In the genomic region with DNA sequence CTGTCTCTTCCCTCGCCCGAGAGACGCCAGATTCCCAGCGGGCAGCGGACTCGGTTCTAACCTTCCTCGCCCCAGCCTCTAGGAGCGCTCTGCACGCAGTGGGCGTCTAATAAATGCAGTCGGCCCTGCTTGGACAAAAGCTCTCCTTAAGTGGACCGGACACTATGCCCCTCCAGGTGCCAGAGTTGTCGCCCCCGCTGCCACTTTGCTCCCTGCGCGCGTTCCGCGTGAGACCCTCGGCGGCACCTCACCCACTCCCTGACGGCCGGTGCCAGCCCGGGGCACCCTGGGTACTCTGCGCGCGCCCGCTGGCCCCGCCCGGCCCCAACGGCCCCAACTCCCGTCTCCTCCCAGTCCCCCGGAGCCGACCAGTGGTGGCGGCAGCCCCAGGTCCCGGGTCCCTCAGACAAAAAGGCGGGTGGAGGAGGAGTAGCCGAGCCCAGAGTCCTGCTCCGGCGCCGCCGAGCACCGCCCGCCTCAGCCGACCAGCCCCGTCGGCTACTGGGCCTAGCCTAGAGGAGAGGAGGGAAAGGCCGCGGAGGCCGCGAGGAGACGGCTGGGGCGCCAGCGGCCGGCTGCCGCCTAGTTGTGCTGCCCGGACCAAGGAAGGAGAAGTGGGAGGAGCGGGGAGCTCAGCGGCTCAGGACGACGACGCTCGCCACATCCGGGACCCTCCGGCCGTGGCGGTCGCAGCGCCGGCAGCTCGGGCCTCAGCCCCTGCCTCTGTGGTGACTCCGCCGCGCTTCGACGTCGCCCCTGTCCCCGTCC, we compare ENCODE assay signal across 8 cellular contexts.
DNase-seq lines count a peak whose midpoint lies in the region; ATAC-seq and TF ChIP-seq lines count a peak whose summit lies in the region.

No MANE protein-coding gene starts in this region.

- H3K36me3 Mint-ChIP-seq in CD4-positive, alpha-beta T cell (ENCODE audit: low read depth): peaks cover 4% of the 10 kb centered on the region
- H3K36me3 Mint-ChIP-seq in activated CD8-positive, alpha-beta T cell treated with anti-CD3 and anti-CD28 coated beads for 36 hours (ENCODE audit: low read depth): peaks cover 1% of the 10 kb centered on the region

- intact Hi-C loops in CD4-positive, alpha-beta T cell (cut with DNase I, micrococcal nuclease): loop anchor here in 1 of 2 experiments (1.0 kb wide), 1 partner anchor 12 kb away; no protein-coding TSS in a partner anchor
- intact Hi-C loops in activated CD8-positive, alpha-beta T cell treated with anti-CD3 and anti-CD28 coated beads for 36 hours (cut with micrococcal nuclease): no loop called here

- H3K4me1 Mint-ChIP-seq in CD4-positive, alpha-beta T cell (ENCODE audit: low read depth): peaks cover 26% of the 10 kb centered on the region
- peaks cover 14% of the 10 kb centered on the region for H3K4me1 Mint-ChIP-seq in activated CD8-positive, alpha-beta T cell treated with anti-CD3 and anti-CD28 coated beads for 36 hours (ENCODE audit: low read depth)

- H3K4me1 ChIP-seq in effector memory CD4-positive, alpha-beta T cell (ENCODE audit: control insufficient read depth, insufficient read depth, low read length, poor library complexity, severe bottlenecking): no peaks in the 10 kb centered on the region

- no peaks in the 10 kb centered on the region for H3K9me3 Mint-ChIP-seq in CD4-positive, alpha-beta T cell
- H3K9me3 Mint-ChIP-seq in activated CD8-positive, alpha-beta T cell treated with anti-CD3 and anti-CD28 coated beads for 36 hours: no peaks in the 10 kb centered on the region

- CTCF ChIA-PET in CD4-positive, alpha-beta T cell (lab: Charles Lee): interaction anchor here (1.1 kb wide), 1 partner anchor 496 kb away, joined by 4 read pairs; no protein-coding TSS in a partner anchor
- CTCF ChIA-PET in activated CD8-positive, alpha-beta T cell treated with anti-CD3 and anti-CD28 coated beads for 36 hours (lab: Charles Lee): interaction anchor here (1.1 kb wide), 1 partner anchor 123 kb away, joined by 3 read pairs; a partner anchor contains a TSS

- TF ChIP-seq CTCF in CD4-positive, alpha-beta T cell (IDR thresholded peaks at IDR 0.05): peak; percentile 39
- TF ChIP-seq CTCF in activated CD8-positive, alpha-beta T cell treated with anti-CD3 and anti-CD28 coated beads for 36 hours (IDR thresholded peaks at IDR 0.05): peak; percentile 67

- peak overlapping the region; percentile 90 for H3K4me3 Mint-ChIP-seq in CD4-positive, alpha-beta T cell
- peak overlapping the region; percentile 96 for H3K4me3 Mint-ChIP-seq in activated CD8-positive, alpha-beta T cell treated with anti-CD3 and anti-CD28 coated beads for 36 hours

- ATAC-seq in CD4-positive, alpha-beta T cell (ENCODE audit: poor library complexity): peak; percentile 84
- peak; percentile 83 for ATAC-seq in HG03439 (IDR thresholded peaks at IDR 0.05; ENCODE audit: unreplicated experiment)
- ATAC-seq in activated CD8-positive, alpha-beta T cell treated with anti-CD3 and anti-CD28 coated beads for 36 hours: peak; percentile 95

- no peaks in the 10 kb centered on the region for H3K27me3 ChIP-seq in CD4-positive, alpha-beta T cell (ENCODE audit: control insufficient read depth, insufficient read depth, low read length)
- H3K27me3 ChIP-seq in effector memory CD4-positive, alpha-beta T cell (replicated peaks; ENCODE audit: control insufficient read depth, insufficient read depth, low read length, poor library complexity, severe bottlenecking): no peaks in the 10 kb centered on the region

- H3K36me3 ChIP-seq in effector memory CD4-positive, alpha-beta T cell (ENCODE audit: control insufficient read depth, insufficient read depth, low read length): no peaks in the 10 kb centered on the region

- H3K4me3 ChIP-seq in effector memory CD4-positive, alpha-beta T cell (ENCODE audit: insufficient read depth, low read depth, low read length, poor library complexity, severe bottlenecking): peak overlapping the region; percentile 74

- no peak overlapping the region for H3K27ac ChIP-seq in CD4-positive, alpha-beta T cell (ENCODE audit: low read depth, low read length)
- peak overlapping the region; percentile 53 for H3K27ac ChIP-seq in effector memory CD4-positive, alpha-beta T cell (ENCODE audit: insufficient read depth, low read length, poor library complexity, severe bottlenecking)

- H3K27ac Mint-ChIP-seq in CD4-positive, alpha-beta T cell: peak overlapping the region; percentile 79
- peak overlapping the region; percentile 55 for H3K27ac Mint-ChIP-seq in activated CD8-positive, alpha-beta T cell treated with anti-CD3 and anti-CD28 coated beads for 36 hours

- POLR2A ChIA-PET in CD4-positive, alpha-beta T cell (lab: Charles Lee): no interaction called here
- POLR2A ChIA-PET in activated CD8-positive, alpha-beta T cell treated with anti-CD3 and anti-CD28 coated beads for 36 hours (lab: Charles Lee): interaction anchor here (0.9 to 1.1 kb wide), 2 partner anchors 12 to 123 kb away, joined by 3 read pairs; a partner anchor contains a TSS

- DNase-seq in CD4-positive, alpha-beta T cell: peak; percentile 14 to 60 (median 40)
- DNase-seq in GM19240 (ENCODE audit: insufficient read length, low spot score) (peak; percentile 64), NCI-H748 (lab: John Stamatoyannopoulos, UW; ENCODE audit: unreplicated experiment) (peak; percentile 93), medulla oblongata (ENCODE audit: extremely low spot score) (peak; percentile 81)
- peak; percentile 75 for DNase-seq in activated CD8-positive, alpha-beta T cell treated with anti-CD3 and anti-CD28 coated beads for 36 hours
- peak; percentile 11 to 25 (median 19) for DNase-seq in effector memory CD4-positive, alpha-beta T cell
- peak; percentile 36 for DNase-seq in stimulated activated CD8-positive, alpha-beta memory T cell treated with anti-CD3 and anti-CD28 coated beads, Interleukin-12 subunit alpha, Interleukin-12 subunit beta, amount 100 ng/mL, for 1 hour (ENCODE audit: low read depth)

- no peaks in the 10 kb centered on the region for H3K27me3 Mint-ChIP-seq in CD4-positive, alpha-beta T cell
- H3K27me3 Mint-ChIP-seq in activated CD8-positive, alpha-beta T cell treated with anti-CD3 and anti-CD28 coated beads for 36 hours: peaks cover 1% of the 10 kb centered on the region

- no peaks in the 10 kb centered on the region for H3K9me3 ChIP-seq in CD4-positive, alpha-beta T cell (ENCODE audit: control insufficient read depth, low read length)
- no peaks in the 10 kb centered on the region for H3K9me3 ChIP-seq in effector memory CD4-positive, alpha-beta T cell (ENCODE audit: control insufficient read depth, low read length)

Comparison
In these comparisons a context has a peak if more than half of its experiments do, and no peak if none do; other contexts are left out.
1. DNase-seq: peak in every context shown above with its lines; median percentile 93 in NCI-H748; 81 in medulla oblongata; 75 in activated CD8-positive, alpha-beta T cell treated with anti-CD3 and anti-CD28 coated beads for 36 hours; 64 in GM19240; 40 in CD4-positive, alpha-beta T cell; 36 in stimulated activated CD8-positive, alpha-beta memory T cell treated with anti-CD3 and anti-CD28 coated beads, Interleukin-12 subunit alpha, Interleukin-12 subunit beta, amount 100 ng/mL, for 1 hour; 19 in effector memory CD4-positive, alpha-beta T cell.